20 cellular contexts compared by ENCODE assay signal in genomic region chr20:63778857-63779256, GRCh38. TPM values are rescaled to one million over a fixed set of nuclear protein-coding genes. Genes with fewer than 3 reads are reported as not detected.
DNase-seq lines count a peak whose midpoint lies in the region; ATAC-seq and TF ChIP-seq lines count a peak whose summit lies in the region.
"Had no signal": no experiment of that assay in that cellular context is flagged by ENCODE, and none has a peak within 500 bp of the region (broad histone marks: within the 10 kb centered on the region; RNA-seq: fewer than 3 reads in every experiment).

No MANE protein-coding gene starts in this region.

- TF ChIP-seq POLR2A in NB4 (IDR thresholded peaks at IDR 0.05; ENCODE audit: extremely low read depth, insufficient read length): no peak

- ATAC-seq in natural killer cell (no peak), left colon (no peak)
- ATAC-seq: CD8-positive, alpha-beta T cell had no signal

- no peak overlapping the region for H3K56ac ChIP-seq in H9 (ENCODE audit: insufficient read length, low read depth, low read length)

- no peak overlapping the region for H3K27ac ChIP-seq in H9 (ENCODE audit: insufficient read length, low read depth, low read length)
- no peak overlapping the region for H3K27ac ChIP-seq in osteoblast (ENCODE audit: low read depth, low read length)

- H2BK5ac ChIP-seq in H9 (ENCODE audit: insufficient read length, low read length): no peak overlapping the region

- H3K27ac Mint-ChIP-seq in H9: no peak overlapping the region
- no peak overlapping the region for H3K27ac Mint-ChIP-seq in chondrocyte (ENCODE audit: unreplicated experiment)
- H3K27ac Mint-ChIP-seq in natural killer cell: no peak overlapping the region
- H3K27ac Mint-ChIP-seq: CD8-positive, alpha-beta T cell; T-helper 1 cell treated with Interleukin-12 subunit alpha and Interleukin-12 subunit beta and Interleukin-4 antibody, amounts not matched to agents 30 μg/mL and 1 μg/mL, for 36 hours had no signal

- H2BK20ac ChIP-seq in H9 (ENCODE audit: low read depth, low read length, poor library complexity, severe bottlenecking): no peak overlapping the region

- peak; percentile 34; the same call in 2 of the 3 replicates for TF ChIP-seq CTCF in H9 (conservative IDR thresholded peaks at IDR 0.05)
- TF ChIP-seq CTCF in NB4 (IDR thresholded peaks at IDR 0.05; ENCODE audit: low read depth, low read length): peak; percentile 9
- TF ChIP-seq CTCF in chondrocyte (IDR thresholded peaks at IDR 0.05): peak; percentile 10
- TF ChIP-seq CTCF in osteoblast (IDR thresholded peaks at IDR 0.05; ENCODE audit: extremely low read depth, low read depth, low read length): no peak
- no peak for TF ChIP-seq CTCF in natural killer cell (IDR thresholded peaks at IDR 0.05)

- no peaks in the 10 kb centered on the region for H4K20me1 ChIP-seq in H9 (ENCODE audit: control insufficient read depth, insufficient read depth, insufficient read length)
- H4K20me1 ChIP-seq in osteoblast (ENCODE audit: insufficient read depth, low read length): no peaks in the 10 kb centered on the region

- H3K79me2 ChIP-seq in H9 (ENCODE audit: insufficient read depth, low read length) (peaks cover 2% of the 10 kb centered on the region; the same call in 1 of the 2 replicates), osteoblast (ENCODE audit: insufficient read depth, low read length) (no peaks in the 10 kb centered on the region)

- H3K36me3 ChIP-seq in osteoblast (ENCODE audit: insufficient read depth, low read length): no peaks in the 10 kb centered on the region
- H3K36me3 ChIP-seq: BE2C had no signal

- no peak overlapping the region for H2BK12ac ChIP-seq in H9 (ENCODE audit: insufficient read length, low read depth, low read length)

- no CpG with 5 or more reads among the region's 9 CpGs for WGBS in H9 (ENCODE audit: extremely low coverage, insufficient read length, low lambda C conversion rate)

- H3K27me3 Mint-ChIP-seq in H9 (ENCODE audit: low read depth) (no peaks in the 10 kb centered on the region; the same call in 1 of the 2 replicates), chondrocyte (ENCODE audit: low read depth) (no peaks in the 10 kb centered on the region), natural killer cell (ENCODE audit: low read depth in 2 of 2) (no peaks in the 10 kb centered on the region)

- H3K4me3 ChIP-seq in NB4 (ENCODE audit: low read depth, low read length) (no peak overlapping the region), osteoblast (ENCODE audit: insufficient read depth, low read length) (no peak overlapping the region)

- no peak overlapping the region for H3K4me2 ChIP-seq in H9 (ENCODE audit: insufficient read depth, insufficient read length, low read length)
- no peak overlapping the region for H3K4me2 ChIP-seq in osteoblast (ENCODE audit: insufficient read depth, low read length)

- no peak overlapping the region for H4K91ac ChIP-seq in H9 (ENCODE audit: insufficient read length, low read depth, low read length)

- no peak overlapping the region for H4K8ac ChIP-seq in H9 (replicated peaks; ENCODE audit: insufficient read length, low read depth, low read length)

- H3K27me3 ChIP-seq in H9 (ENCODE audit: insufficient read depth, low read length) (no peaks in the 10 kb centered on the region), osteoblast (ENCODE audit: insufficient read depth, low read length) (no peaks in the 10 kb centered on the region)
- H3K27me3 ChIP-seq: BE2C had no signal

- no peaks in the 10 kb centered on the region for H3K9me3 ChIP-seq in H9 (ENCODE audit: control insufficient read depth, low read depth, low read length)
- H3K9me3 ChIP-seq in osteoblast (ENCODE audit: low read depth, low read length): no peaks in the 10 kb centered on the region

- no peak overlapping the region for H3K18ac ChIP-seq in H9 (ENCODE audit: insufficient read length, low read depth, low read length)

- H3T11ph ChIP-seq in H9 (ENCODE audit: low read length): no peak overlapping the region

- no peak overlapping the region for H3K23ac ChIP-seq in H9 (ENCODE audit: insufficient read length, low read depth, low read length)

- H3K79me1 ChIP-seq in H9 (ENCODE audit: insufficient read depth, low read depth, low read length, poor library complexity, severe bottlenecking): peaks cover 2% of the 10 kb centered on the region

- H3K14ac ChIP-seq in H9 (ENCODE audit: insufficient read depth, low read length): no peak overlapping the region

- H3K4me1 Mint-ChIP-seq in H9 (peaks cover 23 to 24% of the 10 kb centered on the region in 2 experiments), chondrocyte (ENCODE audit: low read depth) (peaks cover 12% of the 10 kb centered on the region), natural killer cell (no peaks in the 10 kb centered on the region)

- no peak overlapping the region for H2BK15ac ChIP-seq in H9 (ENCODE audit: low read depth, low read length)

- H3K4me1 ChIP-seq in H9 (ENCODE audit: insufficient read depth, low read length): no peaks in the 10 kb centered on the region
- no peaks in the 10 kb centered on the region for H3K4me1 ChIP-seq in osteoblast (ENCODE audit: insufficient read depth, low read length)
- H3K4me1 ChIP-seq: BE2C had no signal

- H2BK120ac ChIP-seq in H9 (ENCODE audit: low read depth, low read length, poor library complexity, severe bottlenecking): no peak overlapping the region

- no peak overlapping the region for H4K5ac ChIP-seq in H9 (ENCODE audit: insufficient read length, low read depth, low read length)

- H3K9ac ChIP-seq in H9 (ENCODE audit: extremely low read depth, insufficient read length, low read length): no peak overlapping the region

- no peaks in the 10 kb centered on the region; a peak in 2 of 5 replicates for H3K9me3 Mint-ChIP-seq in H9
- no peaks in the 10 kb centered on the region for H3K9me3 Mint-ChIP-seq in chondrocyte (ENCODE audit: low read depth)
- H3K9me3 Mint-ChIP-seq in natural killer cell: no peaks in the 10 kb centered on the region
- H3K9me3 Mint-ChIP-seq: CD8-positive, alpha-beta T cell; T-helper 1 cell treated with Interleukin-12 subunit alpha and Interleukin-12 subunit beta and Interleukin-4 antibody, amounts not matched to agents 30 μg/mL and 1 μg/mL, for 36 hours had no signal

- H3K36me3 Mint-ChIP-seq in H9 (ENCODE audit: insufficient read depth in 1 of 3, low read depth in 3 of 3) (peaks cover 3 to 16% (median 16%) of the 10 kb centered on the region in 3 experiments; a peak in 6 of 7 replicates), chondrocyte (ENCODE audit: low read depth) (no peaks in the 10 kb centered on the region), natural killer cell (no peaks in the 10 kb centered on the region)
- H3K36me3 Mint-ChIP-seq: CD8-positive, alpha-beta T cell had no signal

- no peak overlapping the region for H2AK5ac ChIP-seq in H9 (ENCODE audit: insufficient read length, low read length)

- H3K4ac ChIP-seq in H9 (ENCODE audit: low read depth, low read length): no peak overlapping the region

- H3K4me3 Mint-ChIP-seq in H9: no peak overlapping the region; a peak in 1 of 5 replicates
- H3K4me3 Mint-ChIP-seq in chondrocyte (ENCODE audit: unreplicated experiment): no peak overlapping the region
- no peak overlapping the region for H3K4me3 Mint-ChIP-seq in natural killer cell
- H3K4me3 Mint-ChIP-seq: CD8-positive, alpha-beta T cell; T-helper 1 cell treated with Interleukin-12 subunit alpha and Interleukin-12 subunit beta and Interleukin-4 antibody, amounts not matched to agents 30 μg/mL and 1 μg/mL, for 36 hours had no signal

- intact Hi-C loops in natural killer cell (cut with micrococcal nuclease) (no loop called here), left colon (cut with DNase I, micrococcal nuclease) (no loop called here)

- DNase-seq in H9: no peak
- DNase-seq in NB4 (ENCODE audit: low read depth): peak; percentile 43
- no peak for DNase-seq in chondrocyte (ENCODE audit: low spot score)
- DNase-seq in osteoblast (ENCODE audit: insufficient read length, low spot score, missing footprints): peak; percentile 73
- no peak for DNase-seq in natural killer cell
- DNase-seq in ecto neural progenitor cell (ENCODE audit: low spot score): no peak
- DNase-seq in left colon: no peak
- DNase-seq: BE2C; CD8-positive, alpha-beta T cell; DMS79; KG1; NCI-H1048; NCI-H1436 treated with DMSO at 0.1 percent for 48 hours; NCI-H2029 treated with DMSO at 0.1 percent for 48 hours; NCI-H2171 treated with DMSO at 0.1 percent for 48 hours; NCI-H510A; NCI-H82; RPMI8226; SIG-M5 had no signal

- no peak overlapping the region for H2AFZ ChIP-seq in H9 (ENCODE audit: low read length)
- H2AFZ ChIP-seq in osteoblast (ENCODE audit: low read length): no peak overlapping the region

- H3K23me2 ChIP-seq in H9 (ENCODE audit: insufficient read length, low read depth, low read length, poor library complexity, severe bottlenecking): peaks cover 7% of the 10 kb centered on the region

RNA-seq across cellular contexts. Expression of gene SLC2A4RG, which starts 39.3 kb away (rescaled TPM):
- total RNA-seq in H9 (2021) (37.9 and 43.9 TPM in 2 replicates), chondrocyte (90.7 to 105 TPM (median 101 TPM) in 3 replicates), osteoblast (27.5 and 29.5 TPM in 2 replicates), natural killer cell (100 to 1,000 TPM in 1 of 3 donors, 10 to 100 TPM in 2; 90.4 to 100 (median 95.5) TPM), left colon (10 to 100 TPM; 41.2 to 48.0 TPM)

RNA-seq across cellular contexts. Expression of gene LIME1, which starts 42.4 kb away (rescaled TPM):
- total RNA-seq in H9 (2021) (12.8 and 13.5 TPM in 2 replicates), chondrocyte (6.8 to 9.7 TPM (median 7.1 TPM) in 3 replicates), osteoblast (1.8 and 2.9 TPM in 2 replicates), natural killer cell (10 to 100 TPM; 86.5 to 94.4 (median 91.7) TPM), left colon (10 to 100 TPM; 11.1 to 13.4 TPM)

RNA-seq across cellular contexts. Expression of gene ZBTB46, which starts 52.2 kb away (rescaled TPM):
- total RNA-seq in H9 (2021) (27.1 and 27.3 TPM in 2 replicates), chondrocyte (5.9 to 8.3 TPM (median 6.0 TPM) in 3 replicates), osteoblast (under 0.01 and 0.36 TPM in 2 replicates), natural killer cell (1 to 10 TPM; 1.1 TPM), left colon (1 to 10 TPM; 3.0 to 5.6 TPM)
- total RNA-seq: CD8-positive, alpha-beta T cell had no signal

Comparison
In these comparisons a context has a peak if more than half of its experiments do, and no peak if none do; other contexts are left out.
1. DNase-seq: peak in NB4 (single experiment) and osteoblast (single experiment); none in H9 (single experiment), chondrocyte (single experiment), natural killer cell (single experiment), ecto neural progenitor cell (single experiment) and left colon (0 of 2).
2. CTCF ChIP-seq: peak in H9 (single experiment), NB4 (single experiment) and chondrocyte (single experiment); none in osteoblast (single experiment) and natural killer cell (single experiment).